7 cellular contexts compared by ENCODE assay signal in genomic region chr9:136372561-136373299, GRCh38. TPM values are rescaled to one million over a fixed set of nuclear protein-coding genes. Genes with fewer than 3 reads are reported as not detected.
DNase-seq lines count a peak whose midpoint lies in the region; ATAC-seq and TF ChIP-seq lines count a peak whose summit lies in the region.

No MANE protein-coding gene starts in this region.

- intact Hi-C loops in upper lobe of right lung (cut with DNase I) = no loop called here

- H3K4me3 Mint-ChIP-seq in chondrocyte (ENCODE audit: unreplicated experiment) = peak overlapping the region; percentile 45

- no peaks in the 10 kb centered on the region for H3K36me3 ChIP-seq in upper lobe of right lung

- H3K27me3 Mint-ChIP-seq in chondrocyte (ENCODE audit: low read depth) = no peaks in the 10 kb centered on the region

- H3K27ac ChIP-seq in upper lobe of right lung = peak overlapping the region; percentile 53

- DNase-seq in GM12865 (ENCODE audit: low read depth) (no peak), NOMO-1 treated with dmso at 0.1 percent for 144 hours (lab: John Stamatoyannopoulos, UW; ENCODE audit: unreplicated experiment) (peak; percentile 92), chondrocyte (ENCODE audit: low spot score) (no peak), medulla oblongata (ENCODE audit: extremely low spot score) (peak; percentile 63), upper lobe of right lung (peak; percentile 89)
- DNase-seq in activated effector memory CD4-positive, alpha-beta T cell treated with anti-CD3 and anti-CD28 coated beads, Interleukin-2, amount 50 U/mL, for 16 hours = no peak

- no peaks in the 10 kb centered on the region for H3K36me3 Mint-ChIP-seq in chondrocyte (ENCODE audit: low read depth)

- H3K4me1 ChIP-seq in upper lobe of right lung = peaks cover 8% of the 10 kb centered on the region

- no peaks in the 10 kb centered on the region for H3K27me3 ChIP-seq in upper lobe of right lung

- no peak for TF ChIP-seq CTCF in GM12865 (IDR thresholded peaks at IDR 0.05; ENCODE audit: insufficient read depth, low read depth, low read length, missing control alignments)
- TF ChIP-seq CTCF in chondrocyte (IDR thresholded peaks at IDR 0.05) = peak; percentile 62
- TF ChIP-seq CTCF in upper lobe of right lung (IDR thresholded peaks at IDR 0.05) = peak; percentile 19

- H3K27ac Mint-ChIP-seq in chondrocyte (ENCODE audit: unreplicated experiment) = peak overlapping the region; percentile 88

- ATAC-seq in upper lobe of right lung = peak; percentile 82
- ATAC-seq in HG03196 (IDR thresholded peaks at IDR 0.05; ENCODE audit: unreplicated experiment) = no peak

- no peaks in the 10 kb centered on the region for H3K9me3 ChIP-seq in upper lobe of right lung

- no peaks in the 10 kb centered on the region for H3K9me3 Mint-ChIP-seq in chondrocyte (ENCODE audit: low read depth)

- peaks cover 14% of the 10 kb centered on the region for H3K4me1 Mint-ChIP-seq in chondrocyte (ENCODE audit: low read depth)

- H3K4me3 ChIP-seq in GM12865 (ENCODE audit: low read depth, low read length) = peak overlapping the region; percentile 44
- peak overlapping the region; percentile 43 for H3K4me3 ChIP-seq in upper lobe of right lung

RNA-seq across cellular contexts. Expression of gene CARD9, which starts 0.7 kb away (rescaled TPM):
- total RNA-seq in chondrocyte (0.22 to 2.4 TPM (median 1.9 TPM) in 3 replicates), upper lobe of right lung (10.0 TPM)

RNA-seq across cellular contexts. Expression of gene DNLZ, which starts 9.2 kb away (rescaled TPM):
- total RNA-seq in chondrocyte (16.4 to 19.9 TPM (median 17.7 TPM) in 3 replicates), upper lobe of right lung (15.5 TPM)

RNA-seq across cellular contexts. Expression of gene SNAPC4, which starts 27.2 kb away (rescaled TPM):
- total RNA-seq in chondrocyte (7.6 to 8.4 TPM (median 7.9 TPM) in 3 replicates), upper lobe of right lung (7.2 TPM)

RNA-seq across cellular contexts. Expression of gene ENTR1, which starts 37.7 kb away (rescaled TPM):
- 49.6 to 52.9 TPM (median 52.5 TPM) in 3 replicates for total RNA-seq in chondrocyte
- total RNA-seq in upper lobe of right lung = 36.4 TPM

RNA-seq across cellular contexts. Expression of gene PMPCA, which starts 37.7 kb away (rescaled TPM):
- total RNA-seq in chondrocyte = 42.5 to 64.8 TPM (median 43.9 TPM) in 3 replicates
- 41.9 TPM for total RNA-seq in upper lobe of right lung

Comparison
In these comparisons a context has a peak if more than half of its experiments do, and no peak if none do; other contexts are left out.
1. DNase-seq: peak in NOMO-1 treated with dmso at 0.1 percent for 144 hours (single experiment), medulla oblongata (single experiment) and upper lobe of right lung (single experiment); none in GM12865 (single experiment), chondrocyte (single experiment) and activated effector memory CD4-positive, alpha-beta T cell treated with anti-CD3 and anti-CD28 coated beads, Interleukin-2, amount 50 U/mL, for 16 hours (single experiment).